ENCODE assay signal across 10 cellular contexts in the genomic region with DNA sequence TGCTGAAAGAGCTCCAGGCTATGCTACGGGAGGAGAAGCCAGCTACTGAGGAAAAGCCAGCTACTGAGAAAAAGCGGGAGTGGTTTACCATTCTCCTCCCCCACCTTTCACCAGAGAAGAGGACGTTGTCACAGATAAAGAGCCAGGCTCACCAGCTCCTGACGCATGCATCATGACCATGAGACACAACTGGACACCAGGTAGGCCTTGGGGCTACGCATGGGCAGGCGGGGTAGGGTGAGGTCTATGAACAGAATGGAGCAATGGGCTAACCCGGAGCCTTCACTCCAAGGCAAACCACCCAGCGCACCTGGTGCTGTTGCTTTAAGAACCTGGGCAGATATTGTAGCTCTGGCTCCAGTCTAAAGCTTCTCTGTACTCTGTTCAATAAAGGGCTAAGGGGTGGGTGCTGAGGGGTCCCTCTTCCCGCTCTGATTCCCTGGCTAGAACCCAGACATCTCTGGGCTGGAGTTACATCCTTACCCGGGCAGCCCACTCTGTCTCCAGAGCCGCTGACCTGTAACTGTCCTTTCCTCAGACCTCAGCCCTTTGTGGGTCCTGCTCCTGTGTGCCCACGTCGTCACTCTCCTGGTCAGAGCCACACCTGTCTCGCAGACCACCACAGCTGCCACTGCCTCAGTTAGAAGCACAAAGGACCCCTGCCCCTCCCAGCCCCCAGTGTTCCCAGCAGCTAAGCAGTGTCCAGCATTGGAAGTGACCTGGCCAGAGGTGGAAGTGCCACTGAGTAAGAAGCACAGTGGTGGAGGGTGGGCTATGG. TPM values are rescaled to one million over a fixed set of nuclear protein-coding genes. Genes with fewer than 3 reads are reported as not detected.
A peak's percentile ranks its signal among the peaks of the same experiment; 100 is the strongest.
DNase-seq lines count a peak whose midpoint lies in the region; ATAC-seq and TF ChIP-seq lines count a peak whose summit lies in the region.
"Had no signal": no experiment of that assay in that cellular context is flagged by ENCODE, and none has a peak within 500 bp of the region (broad histone marks: within the 10 kb centered on the region; RNA-seq: fewer than 3 reads in every experiment).

No MANE protein-coding gene starts in this region.

- peaks cover 23% of the 10 kb centered on the region for H3K4me1 Mint-ChIP-seq in activated naive CD4-positive, alpha-beta T cell treated with anti-CD3 and anti-CD28 coated beads for 36 hours (ENCODE audit: low read depth)
- peaks cover 15% of the 10 kb centered on the region for H3K4me1 Mint-ChIP-seq in brain

- no peak for DNase-seq in activated naive CD4-positive, alpha-beta T cell treated with anti-CD3 and anti-CD28 coated beads for 36 hours
- no peak for DNase-seq in activated naive CD4-positive, alpha-beta T cell treated with Interleukin-2 at 50 U/mL for 16 hours
- DNase-seq in AML-193 (lab: John Stamatoyannopoulos, UW) (no peak), hepatic stellate cell (ENCODE audit: low spot score) (no peak)
- DNase-seq: NCI-H1694 had no signal

- H3K4me3 ChIP-seq in muscle layer of duodenum (ENCODE audit: low read depth in 1 of 2, low read length in 2 of 2) (peak overlapping the region; percentile 27 to 58), thymus (ENCODE audit: low read length) (no peak overlapping the region)
- H3K4me3 ChIP-seq: BLaER1 had no signal

- ATAC-seq in HG03439 (IDR thresholded peaks at IDR 0.05; ENCODE audit: unreplicated experiment) = no peak

- WGBS in thymus = 94% methylated on average over 14 of the region's 14 CpGs

- H3K4me1 ChIP-seq in muscle layer of duodenum (ENCODE audit: control insufficient read depth in 1 of 2, insufficient read depth in 2 of 2, low read length in 2 of 2) (peaks cover 11 to 28% of the 10 kb centered on the region in 2 donors), thymus (ENCODE audit: control insufficient read depth, insufficient read depth, low read length) (no peaks in the 10 kb centered on the region)

- H3K9me3 ChIP-seq in muscle layer of duodenum (ENCODE audit: control insufficient read depth in 1 of 2, low read length in 2 of 2) (no peaks in the 10 kb centered on the region), thymus (ENCODE audit: control insufficient read depth) (no peaks in the 10 kb centered on the region)
- H3K9me3 ChIP-seq: BLaER1 had no signal

- H3K27me3 ChIP-seq in muscle layer of duodenum (ENCODE audit: low read depth, low read length) = no peaks in the 10 kb centered on the region
- no peaks in the 10 kb centered on the region for H3K27me3 ChIP-seq in thymus (ENCODE audit: control insufficient read depth, insufficient read depth)
- H3K27me3 ChIP-seq: BLaER1 had no signal

- peaks cover 13% of the 10 kb centered on the region for H3K36me3 Mint-ChIP-seq in activated naive CD4-positive, alpha-beta T cell treated with anti-CD3 and anti-CD28 coated beads for 36 hours (ENCODE audit: low read depth)
- H3K36me3 Mint-ChIP-seq in brain = peaks cover 25% of the 10 kb centered on the region

- H3K36me3 ChIP-seq in muscle layer of duodenum (ENCODE audit: control insufficient read depth in 1 of 2, insufficient read depth in 2 of 2, low read length in 2 of 2) (peaks cover 30 to 45% of the 10 kb centered on the region in 2 donors), thymus (ENCODE audit: control insufficient read depth, insufficient read depth) (peaks cover 46% of the 10 kb centered on the region)

- intact Hi-C loops in activated naive CD4-positive, alpha-beta T cell treated with anti-CD3 and anti-CD28 coated beads for 36 hours (cut with micrococcal nuclease) = no loop called here

- no peak for TF ChIP-seq CTCF in brain (conservative IDR thresholded peaks at IDR 0.05)

- no peaks in the 10 kb centered on the region for H3K9me3 Mint-ChIP-seq in activated naive CD4-positive, alpha-beta T cell treated with anti-CD3 and anti-CD28 coated beads for 36 hours
- H3K9me3 Mint-ChIP-seq in brain = no peaks in the 10 kb centered on the region

- H3K27ac ChIP-seq in muscle layer of duodenum (ENCODE audit: low read length) = peak overlapping the region; percentile 82
- peak overlapping the region; percentile 38 for H3K27ac ChIP-seq in thymus (ENCODE audit: low read depth)

- CTCF ChIA-PET in activated naive CD4-positive, alpha-beta T cell treated with anti-CD3 and anti-CD28 coated beads for 36 hours (lab: Charles Lee) = interaction anchor here (1.8 to 2.5 kb wide), 4 partner anchors 15 to 91 kb away, joined by 4 to 9 read pairs (median 6); no protein-coding TSS in a partner anchor

- no peaks in the 10 kb centered on the region for H3K27me3 Mint-ChIP-seq in activated naive CD4-positive, alpha-beta T cell treated with anti-CD3 and anti-CD28 coated beads for 36 hours (ENCODE audit: low read depth)
- no peaks in the 10 kb centered on the region for H3K27me3 Mint-ChIP-seq in brain

- no peak overlapping the region for H3K4me3 Mint-ChIP-seq in activated naive CD4-positive, alpha-beta T cell treated with anti-CD3 and anti-CD28 coated beads for 36 hours
- no peak overlapping the region for H3K4me3 Mint-ChIP-seq in brain

- peak overlapping the region; percentile 74 for H3K27ac Mint-ChIP-seq in activated naive CD4-positive, alpha-beta T cell treated with anti-CD3 and anti-CD28 coated beads for 36 hours
- peak overlapping the region in 4 of 5 experiments; percentile 20 to 89 (median 58) for H3K27ac Mint-ChIP-seq in brain

RNA-seq across cellular contexts. Expression of gene IL18BP, which starts 1.3 kb away (rescaled TPM):
- total RNA-seq in activated naive CD4-positive, alpha-beta T cell treated with anti-CD3 and anti-CD28 coated beads for 36 hours = 1 to 10 TPM; 4.1 to 5.4 TPM
- polyA plus RNA-seq in brain (ENCODE audit: insufficient read depth, low read depth, low replicate concordance) = 6.6 TPM
- polyA plus RNA-seq in thymus = 10.8 TPM
